In the genomic region with DNA sequence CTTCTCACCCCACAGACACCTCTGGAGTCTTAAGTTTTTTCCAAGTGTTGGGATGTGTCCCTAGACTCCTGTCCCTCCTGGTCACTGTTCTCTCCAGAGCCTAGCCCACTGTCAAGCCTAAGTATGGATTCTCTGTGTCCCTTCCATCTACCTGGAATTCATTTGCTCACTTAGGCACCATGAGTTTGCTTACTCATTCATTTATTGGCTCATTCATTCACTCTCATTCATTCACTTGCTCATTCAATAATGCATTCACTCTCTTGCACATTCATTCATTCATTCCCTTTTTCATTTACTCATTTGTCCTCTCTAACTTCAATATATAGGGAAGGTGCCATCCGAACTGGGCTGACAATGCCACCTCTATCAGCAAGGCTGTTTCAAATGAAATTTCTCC, we compare ENCODE assay signal across 7 cellular contexts. TPM values are rescaled to one million over a fixed set of nuclear protein-coding genes. Genes with fewer than 3 reads are reported as not detected.
DNase-seq lines count a peak whose midpoint lies in the region; ATAC-seq and TF ChIP-seq lines count a peak whose summit lies in the region.
"Had no signal": no experiment of that assay in that cellular context is flagged by ENCODE, and none has a peak within 500 bp of the region (broad histone marks: within the 10 kb centered on the region; RNA-seq: fewer than 3 reads in every experiment).

No MANE protein-coding gene starts in this region.

- H3K4me3 ChIP-seq in ACC112 (ENCODE audit: low read depth, low read length) (peak overlapping the region; percentile 93), mammary epithelial cell (replicated peaks in 1 of 3; ENCODE audit: insufficient read depth in 1 of 3, low read depth in 2 of 3, low read length in 3 of 3) (peak overlapping the region; percentile 70 to 88 (median 72)), muscle layer of colon (ENCODE audit: low read depth in 1 of 2, low read length in 2 of 2) (peak overlapping the region in 1 of 2 donors; percentile 88), left lung (peak overlapping the region in 1 of 2 donors; percentile 51)

- dilution Hi-C loops in mammary epithelial cell (cut with HindIII; ENCODE audit: low sequenced_read_pairs) = no loop called here

- TF ChIP-seq CTCF in mammary epithelial cell (conservative IDR thresholded peaks at IDR 0.05 in 1 of 2, IDR thresholded peaks at IDR 0.05 in 1 of 2; ENCODE audit: extremely low read depth in 1 of 2, insufficient read depth in 1 of 2, low read depth in 1 of 2, low read length in 2 of 2) (no peak), left lung (IDR thresholded peaks at IDR 0.05) (no peak)

- no peak for DNase-seq in mammary epithelial cell
- no peak for DNase-seq in stimulated activated CD8-positive, alpha-beta memory T cell treated with anti-CD3 and anti-CD28 coated beads, Interleukin-4, amount 100 ng/mL, for 48 hours
- no peak for DNase-seq in DMS79 treated with DMSO at 0.1 percent for 48 hours (lab: John Stamatoyannopoulos, UW)
- DNase-seq in left lung = no peak

- peak overlapping the region; percentile 80 for H3K4me2 ChIP-seq in mammary epithelial cell (ENCODE audit: insufficient read depth, low read depth, low read length)

- in situ Hi-C loops in mammary epithelial cell (cut with MboI; ENCODE audit: low sequenced_read_pairs in 2 of 2) = no loop called here

- TSS peak; percentile 78 for BruUV-seq in mammary epithelial cell (replicated peaks; lab: Mats Ljungman, UMichigan)

- 0% methylated on average over 1 of the region's 1 CpG for WGBS in mammary epithelial cell (ENCODE audit: low coverage, missing lambda C conversion rate)

- H3K79me2 ChIP-seq in ACC112 (ENCODE audit: control insufficient read depth, insufficient read depth, low read length, unreplicated experiment) = peaks cover 69% of the 10 kb centered on the region
- H3K79me2 ChIP-seq in mammary epithelial cell (ENCODE audit: insufficient read depth, low read length) = peaks cover 94% of the 10 kb centered on the region

- no peaks in the 10 kb centered on the region for H3K27me3 ChIP-seq in ACC112 (ENCODE audit: insufficient read depth, low read length)
- H3K27me3 ChIP-seq in mammary epithelial cell (ENCODE audit: insufficient read depth, low read length) = no peaks in the 10 kb centered on the region
- H3K27me3 ChIP-seq in muscle layer of colon (ENCODE audit: control insufficient read depth in 1 of 2, insufficient read depth in 2 of 2, low read length in 2 of 2) = no peaks in the 10 kb centered on the region
- H3K27me3 ChIP-seq in left lung = no peaks in the 10 kb centered on the region

- CTCF ChIA-PET in mammary epithelial cell (lab: Charles Lee; ENCODE audit: low non-redundant PET) = interaction anchor here (1.5 kb wide), 1 partner anchor 39 kb away, joined by 3 read pairs; no protein-coding TSS in a partner anchor

- H2AFZ ChIP-seq in ACC112 (ENCODE audit: low read length, unreplicated experiment) (no peak overlapping the region), mammary epithelial cell (ENCODE audit: low read depth, low read length) (no peak overlapping the region)

- H4K20me1 ChIP-seq in mammary epithelial cell (ENCODE audit: insufficient read depth, low read length) = no peaks in the 10 kb centered on the region

- peak overlapping the region; percentile 74 for H3K27ac ChIP-seq in ACC112 (ENCODE audit: low read depth, low read length)
- H3K27ac ChIP-seq in mammary epithelial cell (ENCODE audit: insufficient read depth, low read depth, low read length) = peak overlapping the region; percentile 93
- peak overlapping the region; percentile 45 for H3K27ac ChIP-seq in muscle layer of colon (ENCODE audit: low read depth, low read length)
- peak overlapping the region in 1 of 2 donors; percentile 82 for H3K27ac ChIP-seq in left lung

- H3K9ac ChIP-seq in mammary epithelial cell (ENCODE audit: insufficient read depth, low read length) (peak overlapping the region; percentile 99), muscle layer of colon (ENCODE audit: low read length) (no peak overlapping the region)

- no peak for ATAC-seq in left lung
- ATAC-seq: stimulated activated memory B cell treated with anti-CD40 and anti-IgM and Interleukin-4, amounts not matched to agents 10 μg/mL and 1 μg/mL and 100 μg/mL, for 72 hours had no signal

- H3K36me3 ChIP-seq in ACC112 (ENCODE audit: insufficient read depth, low read length) (peaks cover 13% of the 10 kb centered on the region; the same call in 1 of the 2 replicates), mammary epithelial cell (ENCODE audit: insufficient read depth, low read length) (peaks cover 18% of the 10 kb centered on the region), muscle layer of colon (ENCODE audit: insufficient read depth, low read length) (peaks cover 19% of the 10 kb centered on the region), left lung (peaks cover 0 to 14% of the 10 kb centered on the region in 2 donors)

- peaks cover 55% of the 10 kb centered on the region for H3K4me1 ChIP-seq in ACC112 (ENCODE audit: control insufficient read depth, insufficient read depth, low read length, unreplicated experiment)
- peaks cover 47% of the 10 kb centered on the region for H3K4me1 ChIP-seq in mammary epithelial cell (ENCODE audit: insufficient read depth, low read length)
- peaks cover 42% of the 10 kb centered on the region for H3K4me1 ChIP-seq in muscle layer of colon (ENCODE audit: insufficient read depth, low read length)
- H3K4me1 ChIP-seq in left lung = peaks cover 33 to 44% of the 10 kb centered on the region in 2 donors

- intact Hi-C loops in mammary epithelial cell (cut with micrococcal nuclease) = loop anchor here (1.0 kb wide), 1 partner anchor 45 kb away; no protein-coding TSS in a partner anchor
- intact Hi-C loops in left lung (cut with DNase I) = no loop called here

- no peaks in the 10 kb centered on the region for H3K9me3 ChIP-seq in mammary epithelial cell (replicated peaks; ENCODE audit: insufficient read depth, low read length)
- H3K9me3 ChIP-seq in muscle layer of colon (ENCODE audit: low read length) = no peaks in the 10 kb centered on the region
- H3K9me3 ChIP-seq in left lung = no peaks in the 10 kb centered on the region

RNA-seq across cellular contexts. Expression of a gene that starts 1.6 kb away (rescaled TPM):
- total RNA-seq in mammary epithelial cell = 100 to 1,000 TPM; 661 to 817 TPM
- 2,471 TPM for polyA plus RNA-seq in mammary epithelial cell
- polyA minus RNA-seq in mammary epithelial cell = 817 TPM
- 100 to 1,000 TPM; 118 to 145 TPM for total RNA-seq in left lung

RNA-seq across cellular contexts. Expression of a gene that starts 4.8 kb away (rescaled TPM):
- total RNA-seq in mammary epithelial cell (100 to 1,000 TPM; 396 to 770 TPM), left lung (100 to 1,000 TPM in 1 of 2 donors, 10 to 100 TPM in 1; 100.0 to 152 TPM)
- polyA plus RNA-seq in mammary epithelial cell = 1,954 TPM
- 968 TPM for polyA minus RNA-seq in mammary epithelial cell

RNA-seq across cellular contexts. Expression of a gene that starts 15.9 kb away (rescaled TPM):
- total RNA-seq in mammary epithelial cell (100 to 1,000 TPM in 1 of 2 donors, 10 to 100 TPM in 1; 72.0 to 213 TPM), left lung (10 to 100 TPM; 75.1 to 80.0 TPM)
- 448 TPM for polyA plus RNA-seq in mammary epithelial cell
- polyA minus RNA-seq in mammary epithelial cell = 78.6 TPM

RNA-seq across cellular contexts. Expression of a gene that starts 16.9 kb away (rescaled TPM):
- total RNA-seq in mammary epithelial cell (not detected), left lung (1 to 10 TPM in 1 of 2 donors, under 1 TPM in 1; 0.93 to 2.3 TPM)
- polyA plus RNA-seq in mammary epithelial cell = 0.53 TPM
- polyA minus RNA-seq in mammary epithelial cell = not detected

RNA-seq across cellular contexts. Expression of a gene that starts 22.5 kb away (rescaled TPM):
- total RNA-seq in mammary epithelial cell (10 to 100 TPM; 36.0 to 64.5 TPM), left lung (10 to 100 TPM; 54.5 to 65.5 TPM)
- 52.0 TPM for polyA plus RNA-seq in mammary epithelial cell
- polyA minus RNA-seq in mammary epithelial cell = 45.8 TPM

Comparison
In these comparisons a context has a peak if more than half of its experiments do, and no peak if none do; other contexts are left out.
1. RNA of a gene that starts 1.6 kb away (total RNA-seq): 661 to 817 TPM in mammary epithelial cell; 118 to 145 TPM in left lung; every median in the first group is over 4 times any median in the second.